1 cellular context compared by ENCODE assay signal in the genomic region with DNA sequence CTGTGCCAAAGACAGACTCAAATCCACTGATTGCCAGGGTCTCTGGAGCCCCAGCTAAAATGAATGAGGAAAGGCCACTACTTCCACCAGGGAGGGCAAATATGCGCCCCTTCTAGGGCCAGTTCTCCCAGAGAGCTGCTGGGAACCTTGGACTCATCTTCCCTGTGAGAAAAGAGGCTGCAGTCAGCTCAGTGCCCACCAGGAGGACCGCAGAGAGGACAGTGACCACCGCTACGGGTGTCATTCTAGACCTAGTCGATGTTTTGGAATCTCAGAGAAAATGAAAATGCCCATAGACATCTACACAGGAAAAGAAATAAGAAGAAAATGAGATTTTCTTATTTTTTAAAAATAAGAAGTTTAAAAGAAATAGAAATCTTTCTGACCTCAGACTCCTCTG.
TF ChIP-seq lines count a peak whose summit lies in the region.

No MANE protein-coding gene starts in this region.

TF ChIP-seq in IMR-90, 13 proteins besides CTCF, POLR2A, EP300 and RAD21:
- TF ChIP-seq SMC3 (IDR thresholded peaks at IDR 0.05; ENCODE audit: low read depth, low read length) (no peak), MAFK (IDR thresholded peaks at IDR 0.05; ENCODE audit: low read depth, low read length) (no peak), NFE2L2 (IDR thresholded peaks at IDR 0.05; ENCODE audit: low read depth, low read length) (no peak), MAZ (IDR thresholded peaks at IDR 0.05; ENCODE audit: borderline replicate concordance, low read depth, low read length) (no peak), BHLHE40 (IDR thresholded peaks at IDR 0.05; ENCODE audit: low read depth, low read length) (no peak), ELK1 (IDR thresholded peaks at IDR 0.05; ENCODE audit: borderline replicate concordance, low read depth, low read length) (no peak), RFX5 (IDR thresholded peaks at IDR 0.05; ENCODE audit: low read depth, low read length) (no peak), MXI1 (IDR thresholded peaks at IDR 0.05; ENCODE audit: borderline replicate concordance, low read depth, low read length) (no peak), USF2 (IDR thresholded peaks at IDR 0.05; ENCODE audit: low read depth, low read length) (no peak), CHD1 (IDR thresholded peaks at IDR 0.05; ENCODE audit: low read depth, low read length) (no peak)
